ENCODE assay signal across 17 cellular contexts in genomic region chr6:136682292-136682691, GRCh38.
DNase-seq lines count a peak whose midpoint lies in the region; FAIRE-seq and TF ChIP-seq lines count a peak whose summit lies in the region.
"Had no signal": no experiment of that assay in that cellular context is flagged by ENCODE, and none has a peak within 500 bp of the region (broad histone marks: within the 10 kb centered on the region; RNA-seq: fewer than 3 reads in every experiment).

No MANE protein-coding gene starts in this region.

- 23% methylated on average over 3 of the region's 3 CpGs for WGBS in prostate gland

- H3K9me3 ChIP-seq in WERI-Rb-1 (ENCODE audit: severe bottlenecking) (no peaks in the 10 kb centered on the region), prostate gland (no peaks in the 10 kb centered on the region)
- H3K9me3 ChIP-seq: A549, HAP-1 had no signal

- H3K36me3 ChIP-seq in WERI-Rb-1: no peaks in the 10 kb centered on the region
- H3K36me3 ChIP-seq in prostate gland: no peaks in the 10 kb centered on the region
- H3K36me3 ChIP-seq: HAP-1 had no signal

- H3K27ac ChIP-seq in WERI-Rb-1 (peak overlapping the region; percentile 8), coronary artery (peak overlapping the region; percentile 21 to 34), prostate gland (peak overlapping the region; percentile 48)
- H3K27ac ChIP-seq: 22Rv1, A549, C4-2B had no signal

- peak; percentile 29 for FAIRE-seq in D721Med (lab: Jason Lieb, UNC)
- no peak for FAIRE-seq in GM12892 (lab: Jason Lieb, UNC)
- FAIRE-seq: A549, H1 had no signal

- no peak for TF ChIP-seq CTCF in D721Med (IDR thresholded peaks at IDR 0.05; ENCODE audit: insufficient read depth, missing control alignments)
- no peak for TF ChIP-seq CTCF in WERI-Rb-1 (IDR thresholded peaks at IDR 0.05; ENCODE audit: low read depth, low read length)
- no peak for TF ChIP-seq CTCF in coronary artery (IDR thresholded peaks at IDR 0.05)
- no peak for TF ChIP-seq CTCF in prostate gland (IDR thresholded peaks at IDR 0.05)

- TF ChIP-seq POLR2A in prostate gland (IDR thresholded peaks at IDR 0.05) (no peak), GM12892 (IDR thresholded peaks at IDR 0.05; ENCODE audit: low read depth, low read length) (no peak)

- DNase-seq in D721Med (ENCODE audit: insufficient read length, low spot score) (no peak), WERI-Rb-1 (no peak), coronary artery (ENCODE audit: low spot score) (no peak), prostate gland (ENCODE audit: low spot score) (no peak), mucosa of gallbladder (ENCODE audit: low spot score) (no peak), NOMO-1 treated with DMSO at 0.1 percent for 48 hours (lab: John Stamatoyannopoulos, UW; ENCODE audit: unreplicated experiment) (no peak), NCI-H1048 (lab: John Stamatoyannopoulos, UW) (no peak), GM12892 (ENCODE audit: insufficient read length) (no peak)
- DNase-seq: AML-193; CD4-positive, alpha-beta T cell; DMS79 treated with DMSO at 0.1 percent for 48 hours; GF-D8 had no signal

- H3K27me3 ChIP-seq in WERI-Rb-1 (ENCODE audit: insufficient read depth, low read depth, severe bottlenecking) (no peaks in the 10 kb centered on the region), prostate gland (replicated peaks; ENCODE audit: insufficient read depth) (no peaks in the 10 kb centered on the region)

- no peaks in the 10 kb centered on the region for H3K4me1 ChIP-seq in prostate gland (replicated peaks)
- H3K4me1 ChIP-seq: A549 had no signal

- H3K4me3 ChIP-seq in WERI-Rb-1 (ENCODE audit: low read depth, low read length): no peak overlapping the region
- H3K4me3 ChIP-seq in coronary artery: no peak overlapping the region
- H3K4me3 ChIP-seq in prostate gland: no peak overlapping the region
- H3K4me3 ChIP-seq: A549, HAP-1 had no signal

- intact Hi-C loops in prostate gland (cut with DNase I): no loop called here
